Comparison of ENCODE assay signal across 37 cellular contexts in the genomic region with DNA sequence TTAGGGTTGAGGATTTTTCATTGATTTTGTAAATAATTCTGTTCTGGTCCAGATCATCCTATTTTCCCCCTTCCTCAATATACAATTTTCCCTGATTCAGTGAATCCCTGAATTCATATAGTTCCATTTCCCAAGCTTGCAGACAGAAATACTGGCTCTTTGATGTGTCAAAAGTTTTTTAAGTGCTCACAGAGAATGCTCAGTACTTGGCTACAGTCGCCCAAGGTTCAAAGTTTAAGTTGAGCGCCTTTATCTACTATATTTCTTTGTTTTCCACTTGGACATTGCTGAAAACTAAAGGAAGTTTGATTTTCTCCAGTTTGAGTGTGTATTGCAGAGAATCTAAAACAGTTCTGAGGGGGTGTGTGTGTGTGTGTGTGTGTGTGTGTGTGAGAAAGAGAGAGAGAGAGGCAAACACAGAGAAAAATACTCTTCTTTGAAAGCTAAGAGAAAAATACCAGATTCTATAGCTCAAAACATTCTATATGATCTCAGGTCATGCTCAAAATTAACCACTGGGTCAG.
"Had no signal": no experiment of that assay in that cellular context is flagged by ENCODE, and none has a peak within 500 bp of the region (broad histone marks: within the 10 kb centered on the region; RNA-seq: fewer than 3 reads in every experiment).

No MANE protein-coding gene starts in this region.

- H3K36me3 ChIP-seq: adrenal gland, brain microvascular endothelial cell, breast epithelium had no signal

- H3K4me1 ChIP-seq: body of pancreas, breast epithelium had no signal

- H3K27ac Mint-ChIP-seq: activated B cell treated with CpG ODN at 0.5 μM for 24 hours; activated CD4-positive, alpha-beta memory T cell treated with anti-CD3 and anti-CD28 coated beads for 36 hours; activated CD4-positive, alpha-beta T cell treated with anti-CD3 and anti-CD28 coated beads, Interleukin-2, amount 10 ng/mL, durations not matched to agents 24 days and 14 days; activated CD8-positive, alpha-beta T cell treated with anti-CD3 and anti-CD28 coated beads for 36 hours; activated naive CD4-positive, alpha-beta T cell treated with anti-CD3 and anti-CD28 coated beads for 36 hours; activated naive CD4-positive, alpha-beta T cell treated with anti-CD3 and anti-CD28 coated beads, Interleukin-2, amount 50 U/mL, for 72 hours; activated naive CD8-positive, alpha-beta T cell treated with anti-CD3 and anti-CD28 coated beads for 36 hours; activated T-cell treated with anti-CD3 and anti-CD28 coated beads, Interleukin-2, amount 50 U/mL, for 72 hours; activated T-helper 1 cell treated with anti-CD3 and anti-CD28 coated beads, Interleukin-12 subunit alpha, Interleukin-12 subunit beta, Interleukin-2, Interleukin-4 antibody, amounts not matched to agents 30 ng/mL and 10 ng/mL and 1 ng/mL, durations not matched to agents 14 hours and 24 hours and 36 hours; activated T-helper 17 cell treated with anti-CD3 and anti-CD28 coated beads, Interleukin-2, amount 50 U/mL, for 72 hours; T-helper 1 cell treated with Interleukin-12 subunit alpha and Interleukin-12 subunit beta and Interleukin-4 antibody, amounts not matched to agents 30 μg/mL and 1 μg/mL, for 36 hours; T-helper 2 cell treated with Interferon-gamma antibody and Interleukin-4, amounts not matched to agents 5 μg/mL and 100 μg/mL, for 36 hours had no signal

- ATAC-seq: activated CD8-positive, alpha-beta T cell treated with anti-CD3 and anti-CD28 coated beads for 36 hours; activated naive CD4-positive, alpha-beta T cell treated with anti-CD3 and anti-CD28 coated beads, Interleukin-2, amount 50 U/mL, for 72 hours; activated T-cell treated with anti-CD3 and anti-CD28 coated beads, Interleukin-2, amount 50 U/mL, for 4 hours; activated T-cell treated with anti-CD3 and anti-CD28 coated beads, Interleukin-2, amount 50 U/mL, for 72 hours; activated T-helper 17 cell treated with anti-CD3 and anti-CD28 coated beads, Interleukin-2, amount 50 U/mL, for 72 hours; body of pancreas had no signal

- H3K4me3 ChIP-seq: adrenal gland, body of pancreas, breast epithelium had no signal

- FAIRE-seq: astrocyte, TTC549 had no signal

- H3K27ac ChIP-seq: adrenal gland, body of pancreas, brain microvascular endothelial cell, breast epithelium, VCaP had no signal

- H3K9me3 Mint-ChIP-seq: activated B cell treated with CpG ODN at 0.5 μM for 24 hours; activated CD4-positive, alpha-beta memory T cell treated with anti-CD3 and anti-CD28 coated beads for 36 hours; activated CD4-positive, alpha-beta T cell treated with anti-CD3 and anti-CD28 coated beads, Interleukin-2, amount 10 ng/mL, durations not matched to agents 24 days and 14 days; activated CD8-positive, alpha-beta T cell treated with anti-CD3 and anti-CD28 coated beads for 36 hours; activated naive CD4-positive, alpha-beta T cell treated with anti-CD3 and anti-CD28 coated beads for 36 hours; activated naive CD4-positive, alpha-beta T cell treated with anti-CD3 and anti-CD28 coated beads, Interleukin-2, amount 50 U/mL, for 72 hours; activated naive CD8-positive, alpha-beta T cell treated with anti-CD3 and anti-CD28 coated beads for 36 hours; activated T-cell treated with anti-CD3 and anti-CD28 coated beads, Interleukin-2, amount 50 U/mL, for 4 hours; activated T-cell treated with anti-CD3 and anti-CD28 coated beads, Interleukin-2, amount 50 U/mL, for 72 hours; activated T-helper 1 cell treated with anti-CD3 and anti-CD28 coated beads, Interleukin-12 subunit alpha, Interleukin-12 subunit beta, Interleukin-2, Interleukin-4 antibody, amounts not matched to agents 30 ng/mL and 10 ng/mL and 1 ng/mL, durations not matched to agents 14 hours and 24 hours and 36 hours; activated T-helper 17 cell treated with anti-CD3 and anti-CD28 coated beads, Interleukin-2, amount 50 U/mL, for 72 hours; T-helper 1 cell treated with Interleukin-12 subunit alpha and Interleukin-12 subunit beta and Interleukin-4 antibody, amounts not matched to agents 30 μg/mL and 1 μg/mL, for 36 hours; T-helper 2 cell treated with Interferon-gamma antibody and Interleukin-4, amounts not matched to agents 5 μg/mL and 100 μg/mL, for 36 hours had no signal

- H3K9me3 ChIP-seq: adrenal gland, body of pancreas, breast epithelium had no signal

- DNase-seq: activated B cell treated with CpG ODN at 0.5 μM for 24 hours; activated CD4-positive, alpha-beta memory T cell treated with anti-CD3 and anti-CD28 coated beads for 36 hours; activated CD4-positive, alpha-beta T cell treated with anti-CD3 and anti-CD28 coated beads for 4 hours; activated CD4-positive, alpha-beta T cell treated with anti-CD3 and anti-CD28 coated beads, Interleukin-2, amount 10 ng/mL, durations not matched to agents 24 days and 14 days; activated CD4-positive, alpha-beta T cell treated with anti-CD3 and anti-CD28 coated beads, Interleukin-2, amount 50 U/mL, for 1 hour; activated CD4-positive, alpha-beta T cell treated with anti-CD3 and anti-CD28 coated beads, Interleukin-2, amount 50 U/mL, for 4 hours; activated CD4-positive, CD25-positive, alpha-beta regulatory T cell treated with anti-CD3 and anti-CD28 coated beads, Interleukin-2, amount 50 U/mL, for 72 hours; activated CD8-positive, alpha-beta memory T cell treated with anti-CD3 and anti-CD28 coated beads, Interleukin-2, amount 50 U/mL, for 4 hours; activated CD8-positive, alpha-beta T cell treated with anti-CD3 and anti-CD28 coated beads for 36 hours; activated effector memory CD4-positive, alpha-beta T cell treated with anti-CD3 and anti-CD28 coated beads, Interleukin-2, amount 50 U/mL, for 16 hours; activated gamma-delta T cell treated with Interleukin-2 at 50 U/mL for 16 hours; activated naive CD4-positive, alpha-beta T cell; activated naive CD4-positive, alpha-beta T cell treated with anti-CD3 and anti-CD28 coated beads for 36 hours; activated naive CD4-positive, alpha-beta T cell treated with anti-CD3 and anti-CD28 coated beads, Interleukin-2, amount 50 U/mL, for 16 hours; activated naive CD8-positive, alpha-beta T cell treated with anti-CD3 and anti-CD28 coated beads for 36 hours; activated T-cell treated with anti-CD3 and anti-CD28 coated beads for 4 hours; activated T-cell treated with anti-CD3 and anti-CD28 coated beads, Interleukin-2, amount 50 U/mL, for 1 hour; activated T-cell treated with anti-CD3 and anti-CD28 coated beads, Interleukin-2, amount 50 U/mL, for 4 hours; activated T-cell treated with anti-CD3 and anti-CD28 coated beads, Interleukin-2, amount 50 U/mL, for 72 hours; adrenal gland; amniotic stem cell; aorta; body of pancreas; brain microvascular endothelial cell; central memory CD4-positive, alpha-beta T cell; T-helper 1 cell; T-helper 2 cell; T-helper 9 cell had no signal

- H3K4me3 Mint-ChIP-seq: activated B cell treated with CpG ODN at 0.5 μM for 24 hours; activated CD4-positive, alpha-beta memory T cell treated with anti-CD3 and anti-CD28 coated beads for 36 hours; activated CD4-positive, alpha-beta T cell treated with anti-CD3 and anti-CD28 coated beads, Interleukin-2, amount 10 ng/mL, durations not matched to agents 24 days and 14 days; activated CD8-positive, alpha-beta T cell treated with anti-CD3 and anti-CD28 coated beads for 36 hours; activated naive CD4-positive, alpha-beta T cell treated with anti-CD3 and anti-CD28 coated beads for 36 hours; activated naive CD8-positive, alpha-beta T cell treated with anti-CD3 and anti-CD28 coated beads for 36 hours; activated T-cell treated with anti-CD3 and anti-CD28 coated beads, Interleukin-2, amount 50 U/mL, for 4 hours; activated T-cell treated with anti-CD3 and anti-CD28 coated beads, Interleukin-2, amount 50 U/mL, for 72 hours; activated T-helper 1 cell treated with anti-CD3 and anti-CD28 coated beads, Interleukin-12 subunit alpha, Interleukin-12 subunit beta, Interleukin-2, Interleukin-4 antibody, amounts not matched to agents 30 ng/mL and 10 ng/mL and 1 ng/mL, durations not matched to agents 14 hours and 24 hours and 36 hours; activated T-helper 17 cell treated with anti-CD3 and anti-CD28 coated beads, Interleukin-2, amount 50 U/mL, for 72 hours; T-helper 1 cell treated with Interleukin-12 subunit alpha and Interleukin-12 subunit beta and Interleukin-4 antibody, amounts not matched to agents 30 μg/mL and 1 μg/mL, for 36 hours; T-helper 2 cell treated with Interferon-gamma antibody and Interleukin-4, amounts not matched to agents 5 μg/mL and 100 μg/mL, for 36 hours had no signal

- H3K4me1 Mint-ChIP-seq: activated B cell treated with CpG ODN at 0.5 μM for 24 hours; activated CD4-positive, alpha-beta T cell treated with anti-CD3 and anti-CD28 coated beads, Interleukin-2, amount 10 ng/mL, durations not matched to agents 24 days and 14 days; activated naive CD8-positive, alpha-beta T cell treated with anti-CD3 and anti-CD28 coated beads for 36 hours; activated T-helper 17 cell treated with anti-CD3 and anti-CD28 coated beads, Interleukin-2, amount 50 U/mL, for 72 hours had no signal

- H3K27me3 ChIP-seq: adrenal gland, body of pancreas, brain microvascular endothelial cell, breast epithelium had no signal

- H3K27me3 Mint-ChIP-seq: activated B cell treated with CpG ODN at 0.5 μM for 24 hours; activated CD4-positive, alpha-beta T cell treated with anti-CD3 and anti-CD28 coated beads, Interleukin-2, amount 10 ng/mL, durations not matched to agents 24 days and 14 days had no signal

- H3K36me3 Mint-ChIP-seq: activated CD4-positive, alpha-beta memory T cell treated with anti-CD3 and anti-CD28 coated beads for 36 hours; activated naive CD4-positive, alpha-beta T cell treated with anti-CD3 and anti-CD28 coated beads, Interleukin-2, amount 50 U/mL, for 72 hours; activated naive CD8-positive, alpha-beta T cell treated with anti-CD3 and anti-CD28 coated beads for 36 hours had no signal
